ENCODE assay signal across 8 cellular contexts in genomic region chr7:113118074-113118959, GRCh38. TPM values are rescaled to one million over a fixed set of nuclear protein-coding genes. Genes with fewer than 3 reads are reported as not detected.
A peak's percentile ranks its signal among the peaks of the same experiment; 100 is the strongest.
DNase-seq lines count a peak whose midpoint lies in the region; ATAC-seq and TF ChIP-seq lines count a peak whose summit lies in the region.

TSS of gene SMIM30 (minus strand) at chr7:113118554. CDS start at chr7:113117578, 976 bp downstream.

- H3K4me1 ChIP-seq in HUES64 (ENCODE audit: insufficient read depth, low read length) (peaks cover 12% of the 10 kb centered on the region), OCI-LY3 (ENCODE audit: low read length) (peaks cover 47% of the 10 kb centered on the region), mononuclear cell (ENCODE audit: insufficient read depth, low read length) (peaks cover 11% of the 10 kb centered on the region)

- H3K27me3 ChIP-seq in HUES64 (ENCODE audit: insufficient read depth, low read length) (peaks cover 24% of the 10 kb centered on the region), OCI-LY3 (ENCODE audit: low read depth, low read length) (no peaks in the 10 kb centered on the region), mononuclear cell (ENCODE audit: insufficient read depth, low read length) (no peaks in the 10 kb centered on the region)

- H3K79me2 ChIP-seq in OCI-LY3 (ENCODE audit: low read length), result peaks cover 4% of the 10 kb centered on the region; the same call in 1 of the 2 replicates

- BruUV-seq in Calu3 (replicated peaks; lab: Mats Ljungman, UMichigan), result TSS peak; percentile 80

- H3K36me3 ChIP-seq in HUES64 (ENCODE audit: insufficient read depth, low read length), result peaks cover 23% of the 10 kb centered on the region
- H3K36me3 ChIP-seq in OCI-LY3 (replicated peaks; ENCODE audit: low read depth, low read length), result peaks cover 5% of the 10 kb centered on the region

- CTCF ChIA-PET in Calu3 (lab: Charles Lee), result interaction anchor here (0.6 to 1.5 kb wide), 2 partner anchors 41 to 1379 kb away, joined by 5 to 6 read pairs; no protein-coding TSS in a partner anchor

- DNase-seq in Calu3 (peak; percentile 85), epidermal melanocyte (ENCODE audit: insufficient read length, low spot score) (peak; percentile 74)
- DNase-seq in activated CD8-positive, alpha-beta memory T cell treated with anti-CD3 and anti-CD28 coated beads, Interleukin-2, amount 50 U/mL, for 48 hours, result peak; percentile 90
- DNase-seq in stimulated activated CD8-positive, alpha-beta memory T cell treated with anti-CD3 and anti-CD28 coated beads, Interleukin-4, amount 100 ng/mL, for 1 hour (ENCODE audit: low read depth in 2 of 2, low spot score in 1 of 2), result peak; percentile 68 to 79

- H3K9ac ChIP-seq in HUES64 (ENCODE audit: low read depth, low read length), result peak within 1 kb of the TSS; percentile 86
- H3K9ac ChIP-seq in OCI-LY3 (ENCODE audit: low read length), result peak within 1 kb of the TSS; percentile 67

- TF ChIP-seq CTCF in Calu3 (IDR thresholded peaks at IDR 0.05; ENCODE audit: unreplicated experiment) (no peak), OCI-LY3 (IDR thresholded peaks at IDR 0.05; ENCODE audit: low read depth, low read length) (no peak)

- H3K36me3 Mint-ChIP-seq in Calu3 (ENCODE audit: insufficient read depth, unreplicated experiment), result peaks cover 8% of the 10 kb centered on the region

- WGBS in HUES64, result under 1% methylated on average over 24 of the region's 35 CpGs

- peak within 1 kb of the TSS; percentile 73 for H3K27ac Mint-ChIP-seq in Calu3 (ENCODE audit: unreplicated experiment)

- peak; percentile 99 for ATAC-seq in GM21447 (IDR thresholded peaks at IDR 0.05; ENCODE audit: unreplicated experiment)

- peak within 1 kb of the TSS; percentile 80 for H3K4me3 Mint-ChIP-seq in Calu3 (ENCODE audit: low read depth, unreplicated experiment)

- intact Hi-C loops in Calu3 (cut with micrococcal nuclease; ENCODE audit: unreplicated experiment), result loop anchor here (10.0 kb wide), 1 partner anchor 184 kb away; a partner anchor contains a TSS

- peak within 1 kb of the TSS; percentile 82 for H2AFZ ChIP-seq in OCI-LY3 (ENCODE audit: low read depth, low read length)

- no peaks in the 10 kb centered on the region for H3K27me3 Mint-ChIP-seq in Calu3 (ENCODE audit: unreplicated experiment)

- peak within 1 kb of the TSS; percentile 93 for H3K4me3 ChIP-seq in HUES64 (ENCODE audit: low read length)
- H3K4me3 ChIP-seq in OCI-LY3 (ENCODE audit: low read length), result peak within 1 kb of the TSS; percentile 84
- peak within 1 kb of the TSS; percentile 46 for H3K4me3 ChIP-seq in mononuclear cell (ENCODE audit: low read length)

- H3K4me2 ChIP-seq in OCI-LY3 (ENCODE audit: low read length), result peak within 1 kb of the TSS; percentile 95

- no peaks in the 10 kb centered on the region for H3K4me1 Mint-ChIP-seq in Calu3 (ENCODE audit: low read depth, unreplicated experiment)

- H3K9me3 Mint-ChIP-seq in Calu3 (ENCODE audit: low read depth, unreplicated experiment), result no peaks in the 10 kb centered on the region

- H4K20me1 ChIP-seq in OCI-LY3 (ENCODE audit: insufficient read depth, low read length), result no peaks in the 10 kb centered on the region

- H3K27ac ChIP-seq in HUES64 (ENCODE audit: low read depth, low read length) (peak within 1 kb of the TSS; percentile 31; the same call in 1 of the 2 replicates), OCI-LY3 (ENCODE audit: low read length) (peak within 1 kb of the TSS; percentile 22; the same call in 1 of the 2 replicates)

- H3K9me3 ChIP-seq in HUES64 (ENCODE audit: insufficient read depth, low read depth, low read length) (no peaks in the 10 kb centered on the region), OCI-LY3 (ENCODE audit: insufficient read depth, low read length) (no peaks in the 10 kb centered on the region), mononuclear cell (ENCODE audit: low read depth, low read length) (no peaks in the 10 kb centered on the region)

RNA-seq across cellular contexts. Expression of gene SMIM30, which starts in this region (rescaled TPM):
- total RNA-seq in Calu3 (2022), result 35.9 and 42.2 TPM in 2 replicates
- 34.4 TPM for polyA plus RNA-seq in HUES64 (2013, experiment 1 of 2)
- 49.7 TPM for polyA plus RNA-seq in HUES64 (2013, experiment 2 of 2)
- total RNA-seq in mononuclear cell, result 6.4 TPM

Comparison
In these comparisons a context has a peak if more than half of its experiments do, and no peak if none do; other contexts are left out.
1. Peak in every context shown above with its lines: DNase-seq, ATAC-seq, H3K4me3 ChIP-seq and H3K27ac ChIP-seq.